8 cellular contexts compared by ENCODE assay signal in the genomic region with DNA sequence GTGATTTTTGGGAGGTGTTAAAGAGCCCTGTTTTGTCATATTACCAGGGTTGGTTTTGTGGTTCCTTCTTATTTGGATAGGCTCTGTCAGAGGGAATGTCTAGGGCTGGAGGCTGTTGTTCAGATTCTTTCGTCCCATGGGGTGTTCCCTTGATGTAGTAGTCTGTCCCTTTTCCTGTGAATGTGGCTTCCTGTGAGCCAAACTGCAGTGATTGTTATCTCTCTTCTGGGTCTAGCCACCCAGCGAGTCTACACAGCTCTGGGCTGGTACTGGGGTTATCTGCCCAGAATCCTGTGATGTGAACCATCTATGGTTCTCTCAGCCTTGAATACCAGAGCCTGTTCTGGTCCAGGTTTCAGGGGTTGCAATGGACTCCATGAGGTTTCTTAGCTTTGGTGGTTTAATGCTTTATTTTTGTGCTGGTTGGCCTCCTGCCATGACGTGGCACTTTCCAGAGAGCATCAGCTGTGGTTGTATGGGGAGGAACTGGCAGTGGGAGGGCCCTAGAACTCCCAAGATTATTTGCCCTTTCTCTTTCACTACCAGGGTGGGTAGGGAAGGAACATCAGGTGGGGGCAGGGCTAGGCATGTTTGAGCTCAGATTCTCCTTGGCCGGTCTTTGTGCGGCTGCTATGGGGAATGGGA.
"Had no signal": no experiment of that assay in that cellular context is flagged by ENCODE, and none has a peak within 500 bp of the region (broad histone marks: within the 10 kb centered on the region; RNA-seq: fewer than 3 reads in every experiment).

No MANE protein-coding gene starts in this region.

- H3K36me3 ChIP-seq: cardiac muscle cell, WERI-Rb-1 had no signal

- H3K27me3 ChIP-seq: cardiac muscle cell had no signal

- H3K27ac ChIP-seq: cardiac muscle cell, parathyroid adenoma, WERI-Rb-1 had no signal

- H3K4me3 ChIP-seq: cardiac muscle cell, lung had no signal

- H2AFZ ChIP-seq: parathyroid adenoma had no signal

- H3K9ac ChIP-seq: parathyroid adenoma had no signal

- DNase-seq: activated CD4-positive, alpha-beta T cell treated with anti-CD3 and anti-CD28 coated beads, Interleukin-2, amount 50 U/mL, for 48 hours; activated naive CD4-positive, alpha-beta T cell treated with anti-CD3 and anti-CD28 coated beads, Interleukin-2, amount 10 ng/mL, durations not matched to agents 7 days and 5 days; activated T-cell treated with anti-CD3 and anti-CD28 coated beads, Interleukin-2, amount 50 U/mL, for 1 hour; stimulated activated CD4-positive, alpha-beta T cell treated with anti-CD3 and anti-CD28 coated beads, Interleukin-2, amount 100 ng/mL, for 48 hours; WERI-Rb-1 had no signal

- H3K4me1 ChIP-seq: parathyroid adenoma had no signal
